9 cellular contexts compared by ENCODE assay signal in genomic region chr3:141294848-141295247, GRCh38.
A peak's percentile ranks its signal among the peaks of the same experiment; 100 is the strongest.
DNase-seq lines count a peak whose midpoint lies in the region; ATAC-seq and TF ChIP-seq lines count a peak whose summit lies in the region.
"Had no signal": no experiment of that assay in that cellular context is flagged by ENCODE, and none has a peak within 500 bp of the region (broad histone marks: within the 10 kb centered on the region; RNA-seq: fewer than 3 reads in every experiment).

No MANE protein-coding gene starts in this region.

- H3K9me3 ChIP-seq in suprapubic skin, result no peaks in the 10 kb centered on the region
- H3K9me3 ChIP-seq: BE2C had no signal

- H3K36me3 ChIP-seq in suprapubic skin, result peaks cover 5% of the 10 kb centered on the region

- H3K4me1 ChIP-seq in suprapubic skin, result peaks cover 5% of the 10 kb centered on the region
- H3K4me1 ChIP-seq: BE2C had no signal

- H3K4me3 ChIP-seq in suprapubic skin, result peak overlapping the region; percentile 30

- peak; percentile 69 for ATAC-seq in activated CD8-positive, alpha-beta memory T cell treated with anti-CD3 and anti-CD28 coated beads, Interleukin-2, amount 10 ng/mL, durations not matched to agents 7 days and 5 days

- WGBS in suprapubic skin, result 31% methylated on average over 2 of the region's 2 CpGs

- H3K27ac ChIP-seq in suprapubic skin, result no peak overlapping the region

- no peaks in the 10 kb centered on the region for H3K9me3 Mint-ChIP-seq in activated CD8-positive, alpha-beta memory T cell treated with anti-CD3 and anti-CD28 coated beads, Interleukin-2, amount 10 ng/mL, durations not matched to agents 7 days and 5 days (ENCODE audit: low read depth)

- peak overlapping the region; percentile 44 for H3K4me3 Mint-ChIP-seq in activated CD8-positive, alpha-beta memory T cell treated with anti-CD3 and anti-CD28 coated beads, Interleukin-2, amount 10 ng/mL, durations not matched to agents 7 days and 5 days

- CTCF ChIA-PET in activated CD8-positive, alpha-beta memory T cell treated with anti-CD3 and anti-CD28 coated beads, Interleukin-2, amount 10 ng/mL, durations not matched to agents 7 days and 5 days (lab: Charles Lee), result interaction anchor here (0.8 to 2.3 kb wide), 10 partner anchors 9 to 265 kb away, joined by 3 to 10 read pairs (median 4); no protein-coding TSS in a partner anchor

- no peaks in the 10 kb centered on the region for H3K27me3 ChIP-seq in suprapubic skin
- H3K27me3 ChIP-seq: BE2C had no signal

- no peak for TF ChIP-seq EP300 in suprapubic skin (IDR thresholded peaks at IDR 0.05)

- H3K27me3 Mint-ChIP-seq in activated CD8-positive, alpha-beta memory T cell treated with anti-CD3 and anti-CD28 coated beads, Interleukin-2, amount 10 ng/mL, durations not matched to agents 7 days and 5 days, result no peaks in the 10 kb centered on the region

- peaks cover 17% of the 10 kb centered on the region for H3K4me1 Mint-ChIP-seq in activated CD8-positive, alpha-beta memory T cell treated with anti-CD3 and anti-CD28 coated beads, Interleukin-2, amount 10 ng/mL, durations not matched to agents 7 days and 5 days

- no peak for DNase-seq in activated CD8-positive, alpha-beta memory T cell treated with anti-CD3 and anti-CD28 coated beads, Interleukin-2, amount 10 ng/mL, durations not matched to agents 7 days and 5 days
- no peak for DNase-seq in activated CD8-positive, alpha-beta memory T cell treated with anti-CD3 and anti-CD28 coated beads, Interleukin-2, amount 50 U/mL, for 48 hours
- peak; percentile 92 for DNase-seq in amniotic epithelial cell (ENCODE audit: low read depth)
- DNase-seq in kidney glomerular epithelial cell (lab: John Stamatoyannopoulos, UW), result peak; percentile 81
- no peak for DNase-seq in suprapubic skin (ENCODE audit: low spot score in 2 of 2)
- no peak for DNase-seq in NCI-H748 treated with DMSO at 0.1 percent for 48 hours (lab: John Stamatoyannopoulos, UW)
- no peak for DNase-seq in MV-4-11 (lab: John Stamatoyannopoulos, UW)
- no peak for DNase-seq in stimulated activated CD4-positive, alpha-beta T cell treated with anti-CD3 and anti-CD28 coated beads, Interleukin-4, amount 100 ng/mL, for 4 hours
- DNase-seq: BE2C had no signal

- H3K36me3 Mint-ChIP-seq in activated CD8-positive, alpha-beta memory T cell treated with anti-CD3 and anti-CD28 coated beads, Interleukin-2, amount 10 ng/mL, durations not matched to agents 7 days and 5 days, result peaks cover 26% of the 10 kb centered on the region

- H3K27ac Mint-ChIP-seq in activated CD8-positive, alpha-beta memory T cell treated with anti-CD3 and anti-CD28 coated beads, Interleukin-2, amount 10 ng/mL, durations not matched to agents 7 days and 5 days, result peak overlapping the region; percentile 77

- no peak for TF ChIP-seq POLR2A in suprapubic skin (IDR thresholded peaks at IDR 0.05)

- TF ChIP-seq CTCF in suprapubic skin (IDR thresholded peaks at IDR 0.05), result no peak

Comparison
In these comparisons a context has a peak if more than half of its experiments do, and no peak if none do; other contexts are left out.
1. DNase-seq: peak in amniotic epithelial cell (single experiment) and kidney glomerular epithelial cell (single experiment); none in activated CD8-positive, alpha-beta memory T cell treated with anti-CD3 and anti-CD28 coated beads, Interleukin-2, amount 10 ng/mL, durations not matched to agents 7 days and 5 days (single experiment), activated CD8-positive, alpha-beta memory T cell treated with anti-CD3 and anti-CD28 coated beads, Interleukin-2, amount 50 U/mL, for 48 hours (single experiment), suprapubic skin (0 of 2), NCI-H748 treated with DMSO at 0.1 percent for 48 hours (single experiment), MV-4-11 (single experiment) and stimulated activated CD4-positive, alpha-beta T cell treated with anti-CD3 and anti-CD28 coated beads, Interleukin-4, amount 100 ng/mL, for 4 hours (0 of 2).